Comparison of ENCODE assay signal across 29 cellular contexts in the genomic region with DNA sequence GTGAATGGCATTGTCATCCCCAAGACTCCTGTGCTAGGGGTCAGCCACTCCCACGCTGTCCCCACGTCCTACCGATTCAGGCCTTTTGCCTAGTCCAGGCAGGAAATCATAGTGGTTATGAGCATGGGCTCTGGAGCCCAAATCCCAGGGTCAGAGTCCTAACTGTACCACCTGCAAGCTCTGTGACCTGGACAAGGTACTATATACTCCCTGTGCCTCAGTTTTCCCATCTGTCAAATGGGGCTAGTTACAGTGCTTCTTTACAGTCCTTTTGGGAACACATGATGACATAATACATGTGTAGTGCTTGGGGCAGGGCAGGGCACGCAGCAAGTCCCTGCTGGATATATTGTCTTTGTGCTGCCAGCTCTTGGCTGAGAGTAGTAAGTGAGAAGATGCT. TPM values are rescaled to one million over a fixed set of nuclear protein-coding genes. Genes with fewer than 3 reads are reported as not detected.
"Had no signal": no experiment of that assay in that cellular context is flagged by ENCODE, and none has a peak within 500 bp of the region (broad histone marks: within the 10 kb centered on the region; RNA-seq: fewer than 3 reads in every experiment).

No MANE protein-coding gene starts in this region.

- H3K27ac ChIP-seq: esophagus squamous epithelium, lower lobe of right lung, neutrophil, parathyroid adenoma, prostate gland, right atrium auricular region, sigmoid colon, testis, tibial artery, upper lobe of left lung had no signal

- H3K9ac ChIP-seq: parathyroid adenoma had no signal

- H3K9me3 Mint-ChIP-seq: effector memory CD8-positive, alpha-beta T cell; immature natural killer cell; naive thymus-derived CD8-positive, alpha-beta T cell; nephron progenitor cell; stimulated activated memory B cell treated with anti-CD40 and anti-IgM and Interleukin-4, amounts not matched to agents 10 μg/mL and 1 μg/mL and 100 μg/mL, for 72 hours had no signal

- H3K27me3 ChIP-seq: esophagus squamous epithelium, neutrophil, right atrium auricular region, sigmoid colon, testis, tibial artery, upper lobe of left lung had no signal

- H3K9me3 ChIP-seq: esophagus squamous epithelium, lower lobe of right lung, neutrophil, prostate gland, right atrium auricular region, sigmoid colon, testis, tibial artery, upper lobe of left lung had no signal

- H3K27me3 Mint-ChIP-seq: effector memory CD8-positive, alpha-beta T cell; naive thymus-derived CD8-positive, alpha-beta T cell; stimulated activated memory B cell treated with anti-CD40 and anti-IgM and Interleukin-4, amounts not matched to agents 10 μg/mL and 1 μg/mL and 100 μg/mL, for 72 hours had no signal

- H3K4me1 Mint-ChIP-seq: immature natural killer cell; stimulated activated memory B cell treated with anti-CD40 and anti-IgM and Interleukin-4, amounts not matched to agents 10 μg/mL and 1 μg/mL and 100 μg/mL, for 72 hours had no signal

- H3K4me3 Mint-ChIP-seq: effector memory CD8-positive, alpha-beta T cell; immature natural killer cell; naive thymus-derived CD8-positive, alpha-beta T cell; nephron progenitor cell; stimulated activated memory B cell treated with anti-CD40 and anti-IgM and Interleukin-4, amounts not matched to agents 10 μg/mL and 1 μg/mL and 100 μg/mL, for 72 hours had no signal

- DNase-seq: cortex of kidney; effector memory CD8-positive, alpha-beta T cell; erythroblast; esophagus squamous epithelium; foreskin melanocyte; hypothalamus; immature natural killer cell; islet precursor cell; kidney glomerular epithelial cell; left ventricle myocardium superior; lower lobe of right lung; naive thymus-derived CD8-positive, alpha-beta T cell; nephron progenitor cell; sigmoid colon; stimulated activated CD4-positive, alpha-beta T cell treated with anti-CD3 and anti-CD28 coated beads, Interleukin-2, amount 100 ng/mL, for 24 hours; stimulated activated CD4-positive, alpha-beta T cell treated with anti-CD3 and anti-CD28 coated beads, Interleukin-4, amount 100 ng/mL, for 24 hours; stimulated activated naive CD8-positive, alpha-beta T cell treated with anti-CD3 and anti-CD28 coated beads, Interleukin-15, Interleukin-2, amounts not matched to agents 100 U/mL and 50 U/mL, for 24 hours; substantia nigra; testis; tibial artery; upper lobe of left lung had no signal

- H3K27ac Mint-ChIP-seq: effector memory CD8-positive, alpha-beta T cell; immature natural killer cell; nephron progenitor cell; stimulated activated memory B cell treated with anti-CD40 and anti-IgM and Interleukin-4, amounts not matched to agents 10 μg/mL and 1 μg/mL and 100 μg/mL, for 72 hours had no signal

- H3K36me3 ChIP-seq: esophagus squamous epithelium, lower lobe of right lung, neutrophil, prostate gland, right atrium auricular region, sigmoid colon, tibial artery, upper lobe of left lung had no signal

- H3K79me2 ChIP-seq: parathyroid adenoma had no signal

- H3K4me1 ChIP-seq: esophagus squamous epithelium, lower lobe of right lung, parathyroid adenoma, prostate gland, right atrium auricular region, sigmoid colon, testis, tibial artery, upper lobe of left lung had no signal

- H2AFZ ChIP-seq: parathyroid adenoma had no signal

- ATAC-seq: effector memory CD8-positive, alpha-beta T cell; left ventricle myocardium superior; lower lobe of right lung; naive thymus-derived CD8-positive, alpha-beta T cell; stimulated activated memory B cell treated with anti-CD40 and anti-IgM and Interleukin-4, amounts not matched to agents 10 μg/mL and 1 μg/mL and 100 μg/mL, for 72 hours; stimulated activated naive CD8-positive, alpha-beta T cell treated with anti-CD3 and anti-CD28 coated beads, Interleukin-15, Interleukin-2, amounts not matched to agents 100 U/mL and 50 U/mL, for 24 hours had no signal

- H3K4me3 ChIP-seq: esophagus squamous epithelium, lower lobe of right lung, prostate gland, right atrium auricular region, sigmoid colon, testis, tibial artery, upper lobe of left lung had no signal

RNA-seq across cellular contexts. Expression of a gene that starts 27.2 kb away (rescaled TPM):
- total RNA-seq: dermis microvascular lymphatic vessel endothelial cell, left ventricle myocardium superior, myocyte, right atrium auricular region, skeletal muscle tissue had no signal
